17 cellular contexts compared by ENCODE assay signal in genomic region chr7:99453105-99453504, GRCh38.
"Had no signal": no experiment of that assay in that cellular context is flagged by ENCODE, and none has a peak within 500 bp of the region (broad histone marks: within the 10 kb centered on the region; RNA-seq: fewer than 3 reads in every experiment).

No MANE protein-coding gene starts in this region.

- H3K27ac ChIP-seq: colonic mucosa, right lobe of liver, transverse colon had no signal

- H3K4me3 ChIP-seq: colonic mucosa, prostate gland, right lobe of liver, smooth muscle cell, transverse colon had no signal

- H3K4me1 ChIP-seq: colonic mucosa, right lobe of liver, transverse colon had no signal

- DNase-seq: activated CD4-positive, alpha-beta memory T cell treated with anti-CD3 and anti-CD28 coated beads for 36 hours; activated CD4-positive, alpha-beta T cell treated with anti-CD3 and anti-CD28 coated beads for 36 hours; activated CD8-positive, alpha-beta memory T cell treated with anti-CD3 and anti-CD28 coated beads, Interleukin-2, amount 10 ng/mL, durations not matched to agents 7 days and 5 days; activated effector memory CD4-positive, alpha-beta T cell treated with Interleukin-2 at 50 U/mL for 16 hours; activated T-cell treated with anti-CD3 and anti-CD28 coated beads, Interleukin-2, amount 50 U/mL, for 4 hours; colonic mucosa; foreskin fibroblast; kidney; mesenchymal stem cell; right lobe of liver; stimulated activated naive CD8-positive, alpha-beta T cell treated with anti-CD3 and anti-CD28 coated beads, Interleukin-15, Interleukin-2, amounts not matched to agents 100 U/mL and 50 U/mL, for 24 hours; T-helper 2 cell; transverse colon had no signal

- H3K27me3 ChIP-seq: colonic mucosa, right lobe of liver, transverse colon had no signal

- H3K4me2 ChIP-seq: smooth muscle cell had no signal

- FAIRE-seq: endometrium, kidney had no signal

- H3K9me3 ChIP-seq: colonic mucosa, prostate gland, right lobe of liver, transverse colon had no signal

- ATAC-seq: activated CD4-positive, alpha-beta T cell treated with anti-CD3 and anti-CD28 coated beads for 36 hours; activated CD8-positive, alpha-beta memory T cell treated with anti-CD3 and anti-CD28 coated beads, Interleukin-2, amount 10 ng/mL, durations not matched to agents 7 days and 5 days; activated T-cell treated with anti-CD3 and anti-CD28 coated beads, Interleukin-2, amount 50 U/mL, for 4 hours; natural killer cell treated with Interleukin-12 subunit alpha and Interleukin-12 subunit beta and Interleukin-15 and Interleukin-18, amount 100 ng/mL, for 72 hours; stimulated activated naive CD8-positive, alpha-beta T cell treated with anti-CD3 and anti-CD28 coated beads, Interleukin-15, Interleukin-2, amounts not matched to agents 100 U/mL and 50 U/mL, for 24 hours had no signal
